8 cellular contexts compared by ENCODE assay signal in genomic region chr14:89617142-89617460, GRCh38.
A peak's percentile ranks its signal among the peaks of the same experiment; 100 is the strongest.
DNase-seq lines count a peak whose midpoint lies in the region; TF ChIP-seq lines count a peak whose summit lies in the region.
"Had no signal": no experiment of that assay in that cellular context is flagged by ENCODE, and none has a peak within 500 bp of the region (broad histone marks: within the 10 kb centered on the region; RNA-seq: fewer than 3 reads in every experiment).

No MANE protein-coding gene starts in this region.

- no peaks in the 10 kb centered on the region for H3K27me3 ChIP-seq in H7 (ENCODE audit: control insufficient read depth, insufficient read depth, low read length)
- H3K27me3 ChIP-seq in SJCRH30: no peaks in the 10 kb centered on the region
- no peaks in the 10 kb centered on the region for H3K27me3 ChIP-seq in skeletal muscle tissue (ENCODE audit: control insufficient read depth in 3 of 3, insufficient read depth in 3 of 3, low read length in 3 of 3)

- H3K36me3 ChIP-seq in H7 (replicated peaks; ENCODE audit: control insufficient read depth, insufficient read depth, low read length) (no peaks in the 10 kb centered on the region), SJCRH30 (no peaks in the 10 kb centered on the region), skeletal muscle tissue (ENCODE audit: control insufficient read depth in 3 of 3, insufficient read depth in 3 of 3, low read length in 3 of 3) (no peaks in the 10 kb centered on the region)

- in situ Hi-C loops in GM13976 (cut with MboI; ENCODE audit: low sequenced_read_pairs, unreplicated experiment): loop anchor here (10.0 kb wide), 1 partner anchor 182 kb away; no protein-coding TSS in a partner anchor

- H3K4me3 ChIP-seq in H7 (ENCODE audit: insufficient read depth, low read depth, low read length) (peak overlapping the region; percentile 70), SJCRH30 (peak overlapping the region; percentile 71), fibroblast of the aortic adventitia (ENCODE audit: low read depth, low read length) (peak overlapping the region; percentile 72), skeletal muscle tissue (ENCODE audit: low read length in 3 of 3) (peak overlapping the region; percentile 24 to 90 (median 80))

- TF ChIP-seq CTCF in fibroblast of the aortic adventitia (IDR thresholded peaks at IDR 0.05; ENCODE audit: insufficient read depth, low read length) (no peak), GM13976 (IDR thresholded peaks at IDR 0.05; ENCODE audit: borderline replicate concordance, control extremely low read depth, extremely low read depth, insufficient read depth, missing control alignments) (no peak)

- H3K9ac ChIP-seq in skeletal muscle tissue (ENCODE audit: low read depth in 1 of 3, low read length in 3 of 3): peak overlapping the region in 2 of 3 donors; percentile 82 to 90

- H3K27ac ChIP-seq in SJCRH30 (peak overlapping the region; percentile 66), skeletal muscle tissue (ENCODE audit: low read depth, low read length) (peak overlapping the region; percentile 80)

- H3K9me3 ChIP-seq in SJCRH30 (replicated peaks) (no peaks in the 10 kb centered on the region), skeletal muscle tissue (ENCODE audit: control insufficient read depth in 3 of 3, low read length in 3 of 3) (no peaks in the 10 kb centered on the region)

- H3K4me1 ChIP-seq in SJCRH30 (peaks cover 12% of the 10 kb centered on the region), skeletal muscle tissue (ENCODE audit: control insufficient read depth in 3 of 3, insufficient read depth in 3 of 3, low read length in 3 of 3) (peaks cover 17 to 22% (median 17%) of the 10 kb centered on the region in 3 donors)

- DNase-seq in H7 (no peak), SJCRH30 (no peak), fibroblast of the aortic adventitia (ENCODE audit: low read depth) (peak; percentile 2), GM13976 (ENCODE audit: low spot score) (no peak), T1000 (lab: John Stamatoyannopoulos, UW) (no peak), mucosa of gallbladder (ENCODE audit: low spot score) (no peak)
- DNase-seq: NCI-H187 treated with DMSO at 0.1 percent for 48 hours had no signal
